Comparison of ENCODE assay signal across 30 cellular contexts in genomic region chr6:147712841-147713240, GRCh38.
"Had no signal": no experiment of that assay in that cellular context is flagged by ENCODE, and none has a peak within 500 bp of the region (broad histone marks: within the 10 kb centered on the region; RNA-seq: fewer than 3 reads in every experiment).

No MANE protein-coding gene starts in this region.

- H3K4me1 ChIP-seq: adrenal gland, Peyer's patch, SJCRH30 had no signal

- H3K4me1 Mint-ChIP-seq: activated CD4-positive, alpha-beta memory T cell treated with anti-CD3 and anti-CD28 coated beads, Interleukin-2, amount 10 ng/mL, durations not matched to agents 7 days and 5 days; activated CD4-positive, alpha-beta T cell treated with anti-CD3 and anti-CD28 coated beads for 36 hours; activated naive CD4-positive, alpha-beta T cell treated with anti-CD3 and anti-CD28 coated beads, Interleukin-2, amount 10 ng/mL, durations not matched to agents 7 days and 5 days; activated naive CD8-positive, alpha-beta T cell treated with anti-CD3 and anti-CD28 coated beads for 36 hours had no signal

- H3K27ac Mint-ChIP-seq: activated CD4-positive, alpha-beta memory T cell treated with anti-CD3 and anti-CD28 coated beads, Interleukin-2, amount 10 ng/mL, durations not matched to agents 7 days and 5 days; activated CD4-positive, alpha-beta T cell treated with anti-CD3 and anti-CD28 coated beads for 36 hours; activated naive CD4-positive, alpha-beta T cell treated with anti-CD3 and anti-CD28 coated beads, Interleukin-2, amount 10 ng/mL, durations not matched to agents 7 days and 5 days; activated naive CD8-positive, alpha-beta T cell treated with anti-CD3 and anti-CD28 coated beads for 36 hours; activated T-cell treated with anti-CD3 and anti-CD28 coated beads, Interleukin-2, amount 50 U/mL, for 72 hours; activated T-helper 2 cell treated with anti-CD3 and anti-CD28 coated beads, Interferon-gamma antibody, Interleukin-2, Interleukin-4, amounts not matched to agents 10 μg/mL and 5 μg/mL and 100 μg/mL, durations not matched to agents 14 hours and 24 hours and 36 hours had no signal

- H3K36me3 Mint-ChIP-seq: activated naive CD4-positive, alpha-beta T cell treated with anti-CD3 and anti-CD28 coated beads, Interleukin-2, amount 10 ng/mL, durations not matched to agents 7 days and 5 days; activated naive CD8-positive, alpha-beta T cell treated with anti-CD3 and anti-CD28 coated beads for 36 hours had no signal

- H3K4me2 ChIP-seq: SK-N-SH had no signal

- H3K4me3 ChIP-seq: adrenal gland, Peyer's patch, SJCRH30 had no signal

- H3K27me3 Mint-ChIP-seq: activated CD4-positive, alpha-beta memory T cell treated with anti-CD3 and anti-CD28 coated beads, Interleukin-2, amount 10 ng/mL, durations not matched to agents 7 days and 5 days; activated CD4-positive, alpha-beta T cell treated with anti-CD3 and anti-CD28 coated beads for 36 hours; activated naive CD4-positive, alpha-beta T cell treated with anti-CD3 and anti-CD28 coated beads, Interleukin-2, amount 10 ng/mL, durations not matched to agents 7 days and 5 days; activated naive CD8-positive, alpha-beta T cell treated with anti-CD3 and anti-CD28 coated beads for 36 hours had no signal

- H3K9me3 ChIP-seq: adrenal gland, Peyer's patch, SK-N-SH had no signal

- H3K36me3 ChIP-seq: adrenal gland, Peyer's patch, SJCRH30 had no signal

- FAIRE-seq: bronchial epithelial cell had no signal

- DNase-seq: activated CD4-positive, alpha-beta memory T cell treated with anti-CD3 and anti-CD28 coated beads, Interleukin-2, amount 10 ng/mL, durations not matched to agents 7 days and 5 days; activated CD4-positive, alpha-beta T cell treated with anti-CD3 and anti-CD28 coated beads for 36 hours; activated CD4-positive, alpha-beta T cell treated with anti-CD3 and anti-CD28 coated beads, Interleukin-2, amount 50 U/mL, for 1 hour; activated CD8-positive, alpha-beta memory T cell treated with anti-CD3 and anti-CD28 coated beads, Interleukin-2, amount 50 U/mL, for 4 hours; activated gamma-delta T cell treated with Interleukin-2 at 50 U/mL for 16 hours; activated naive CD4-positive, alpha-beta T cell treated with anti-CD3 and anti-CD28 coated beads, Interleukin-2, amount 10 ng/mL, durations not matched to agents 7 days and 5 days; activated naive CD8-positive, alpha-beta T cell treated with anti-CD3 and anti-CD28 coated beads for 36 hours; activated T-cell treated with anti-CD3 and anti-CD28 coated beads, Interleukin-2, amount 50 U/mL, for 72 hours; adrenal gland; anterior cingulate cortex; central memory CD4-positive, alpha-beta T cell; KG1; NCI-H1092; NCI-H1417; NCI-H1930; NCI-H2107; NCI-H2171 treated with DMSO at 0.1 percent for 48 hours; NCI-H345; NCI-H510A; NCI-H526 treated with DMSO at 0.1 percent for 48 hours; NK-92 treated with Interleukin-12 subunit alpha and Interleukin-12 subunit beta, amount 100 ng/mL, for 24 hours; Peyer's patch; Right ventricle myocardium superior; SJCRH30; SK-N-SH; T-helper 1 cell had no signal

- H3K27ac ChIP-seq: adrenal gland, Peyer's patch, RWPE1, SJCRH30, VCaP had no signal

- ATAC-seq: activated CD4-positive, alpha-beta T cell treated with anti-CD3 and anti-CD28 coated beads for 36 hours; activated T-cell treated with anti-CD3 and anti-CD28 coated beads, Interleukin-2, amount 50 U/mL, for 72 hours had no signal

- H3K9me3 Mint-ChIP-seq: activated CD4-positive, alpha-beta memory T cell treated with anti-CD3 and anti-CD28 coated beads, Interleukin-2, amount 10 ng/mL, durations not matched to agents 7 days and 5 days; activated naive CD4-positive, alpha-beta T cell treated with anti-CD3 and anti-CD28 coated beads, Interleukin-2, amount 10 ng/mL, durations not matched to agents 7 days and 5 days; activated naive CD8-positive, alpha-beta T cell treated with anti-CD3 and anti-CD28 coated beads for 36 hours; activated T-cell treated with anti-CD3 and anti-CD28 coated beads, Interleukin-2, amount 50 U/mL, for 72 hours; activated T-helper 2 cell treated with anti-CD3 and anti-CD28 coated beads, Interferon-gamma antibody, Interleukin-2, Interleukin-4, amounts not matched to agents 10 μg/mL and 5 μg/mL and 100 μg/mL, durations not matched to agents 14 hours and 24 hours and 36 hours had no signal

- H3K27me3 ChIP-seq: adrenal gland, Peyer's patch, SJCRH30 had no signal

- H3K4me3 Mint-ChIP-seq: activated CD4-positive, alpha-beta memory T cell treated with anti-CD3 and anti-CD28 coated beads, Interleukin-2, amount 10 ng/mL, durations not matched to agents 7 days and 5 days; activated CD4-positive, alpha-beta T cell treated with anti-CD3 and anti-CD28 coated beads for 36 hours; activated naive CD4-positive, alpha-beta T cell treated with anti-CD3 and anti-CD28 coated beads, Interleukin-2, amount 10 ng/mL, durations not matched to agents 7 days and 5 days; activated naive CD8-positive, alpha-beta T cell treated with anti-CD3 and anti-CD28 coated beads for 36 hours; activated T-cell treated with anti-CD3 and anti-CD28 coated beads, Interleukin-2, amount 50 U/mL, for 72 hours had no signal

- H3K9ac ChIP-seq: SK-N-SH had no signal
